22 cellular contexts compared by ENCODE assay signal in genomic region chr5:157336423-157336744, GRCh38.
A peak's percentile ranks its signal among the peaks of the same experiment; 100 is the strongest.
DNase-seq lines count a peak whose midpoint lies in the region; ATAC-seq and TF ChIP-seq lines count a peak whose summit lies in the region.
"Had no signal": no experiment of that assay in that cellular context is flagged by ENCODE, and none has a peak within 500 bp of the region (broad histone marks: within the 10 kb centered on the region; RNA-seq: fewer than 3 reads in every experiment).

No MANE protein-coding gene starts in this region.

- H3K9me3 ChIP-seq in right lobe of liver (no peaks in the 10 kb centered on the region), skeletal muscle satellite cell (replicated peaks; ENCODE audit: low read length) (no peaks in the 10 kb centered on the region), body of pancreas (no peaks in the 10 kb centered on the region)
- H3K9me3 ChIP-seq: A549, pancreas, upper lobe of left lung had no signal

- peaks cover 12% of the 10 kb centered on the region for H3K4me1 Mint-ChIP-seq in activated naive CD4-positive, alpha-beta T cell treated with anti-CD3 and anti-CD28 coated beads for 36 hours (ENCODE audit: low read depth)

- H3K27ac ChIP-seq in right lobe of liver (no peak overlapping the region), body of pancreas (no peak overlapping the region)
- H3K27ac ChIP-seq: A549, pancreas, SK-N-MC, upper lobe of left lung had no signal

- no peak overlapping the region for H3K4me3 ChIP-seq in right lobe of liver
- H3K4me3 ChIP-seq in skeletal muscle satellite cell (ENCODE audit: low read length), result no peak overlapping the region
- no peak overlapping the region for H3K4me3 ChIP-seq in body of pancreas
- H3K4me3 ChIP-seq: A549, pancreas, SK-N-MC, upper lobe of left lung had no signal

- intact Hi-C loops in activated naive CD4-positive, alpha-beta T cell treated with anti-CD3 and anti-CD28 coated beads for 36 hours (cut with micrococcal nuclease), result no loop called here
- intact Hi-C loops in right lobe of liver (cut with DNase I), result no loop called here
- intact Hi-C loops in body of pancreas (cut with DNase I), result no loop called here

- H3K27me3 ChIP-seq in right lobe of liver (no peaks in the 10 kb centered on the region), skeletal muscle satellite cell (ENCODE audit: control insufficient read depth, insufficient read depth, low read length) (no peaks in the 10 kb centered on the region), body of pancreas (no peaks in the 10 kb centered on the region)
- H3K27me3 ChIP-seq: pancreas, upper lobe of left lung had no signal

- no peak for TF ChIP-seq POLR2A in right lobe of liver (IDR thresholded peaks at IDR 0.05)
- TF ChIP-seq POLR2A in body of pancreas (IDR thresholded peaks at IDR 0.05), result no peak

- H3K4me3 Mint-ChIP-seq in activated naive CD4-positive, alpha-beta T cell treated with anti-CD3 and anti-CD28 coated beads for 36 hours, result no peak overlapping the region
- H3K4me3 Mint-ChIP-seq: activated naive CD8-positive, alpha-beta T cell treated with anti-CD3 and anti-CD28 coated beads, Interleukin-2, amount 10 ng/mL, durations not matched to agents 7 days and 5 days; T-helper 17 cell had no signal

- 70% methylated on average over 2 of the region's 3 CpGs for WGBS in right lobe of liver (ENCODE audit: insufficient coverage, low coverage, low lambda C conversion rate, missing lambda C conversion rate)
- 67 to 69% methylated on average over 3 of the region's 3 CpGs for WGBS in body of pancreas, 2 donors

- H3K27me3 Mint-ChIP-seq in activated naive CD4-positive, alpha-beta T cell treated with anti-CD3 and anti-CD28 coated beads for 36 hours (ENCODE audit: low read depth), result no peaks in the 10 kb centered on the region
- H3K27me3 Mint-ChIP-seq: activated naive CD8-positive, alpha-beta T cell treated with anti-CD3 and anti-CD28 coated beads, Interleukin-2, amount 10 ng/mL, durations not matched to agents 7 days and 5 days; naive thymus-derived CD8-positive, alpha-beta T cell; T-helper 17 cell had no signal

- H3K9ac ChIP-seq in skeletal muscle satellite cell (ENCODE audit: low read depth, low read length), result no peak overlapping the region

- peak overlapping the region; percentile 23 for H3K4me2 ChIP-seq in skeletal muscle satellite cell (ENCODE audit: low read length)
- H3K4me2 ChIP-seq: A549 had no signal

- DNase-seq in activated naive CD4-positive, alpha-beta T cell treated with anti-CD3 and anti-CD28 coated beads for 36 hours, result no peak
- DNase-seq in activated naive CD4-positive, alpha-beta T cell (lab: John Stamatoyannopoulos, UW), result no peak
- DNase-seq in NCI-H69 (lab: John Stamatoyannopoulos, UW) (peak; percentile 46), right lobe of liver (no peak), cerebellar cortex (ENCODE audit: low spot score) (no peak), body of pancreas (no peak)
- DNase-seq: activated CD4-positive, alpha-beta T cell treated with anti-CD3 and anti-CD28 coated beads for 48 hours; activated naive CD8-positive, alpha-beta T cell treated with anti-CD3 and anti-CD28 coated beads, Interleukin-2, amount 10 ng/mL, durations not matched to agents 7 days and 5 days; cerebellar nuclear complex; DMS153; GOT3; KG1; naive thymus-derived CD8-positive, alpha-beta T cell; NCI-H1436 treated with DMSO at 0.1 percent for 48 hours; NCI-H524 treated with DMSO at 0.1 percent for 48 hours; pancreas; T-helper 17 cell; upper lobe of left lung had no signal

- H3K36me3 ChIP-seq in right lobe of liver (peaks cover 0 to 10% (median 4%) of the 10 kb centered on the region in 4 donors), skeletal muscle satellite cell (ENCODE audit: insufficient read depth, low read length) (no peaks in the 10 kb centered on the region), body of pancreas (replicated peaks in 1 of 2; ENCODE audit: insufficient read depth in 1 of 2, low read depth in 2 of 2) (no peaks in the 10 kb centered on the region)
- H3K36me3 ChIP-seq: pancreas had no signal

- CTCF ChIA-PET in activated naive CD4-positive, alpha-beta T cell treated with anti-CD3 and anti-CD28 coated beads for 36 hours (lab: Charles Lee), result interaction anchor here (1.0 to 3.5 kb wide), 5 partner anchors 8 to 204 kb away, joined by 3 to 26 read pairs (median 6); no protein-coding TSS in a partner anchor

- peaks cover 0 to 7% (median 0%) of the 10 kb centered on the region in 4 donors for H3K4me1 ChIP-seq in right lobe of liver
- H3K4me1 ChIP-seq in skeletal muscle satellite cell (ENCODE audit: control insufficient read depth, insufficient read depth, low read length), result peaks cover 16% of the 10 kb centered on the region
- no peaks in the 10 kb centered on the region for H3K4me1 ChIP-seq in body of pancreas
- H3K4me1 ChIP-seq: A549, pancreas, upper lobe of left lung had no signal

- no peaks in the 10 kb centered on the region for H3K9me3 Mint-ChIP-seq in activated naive CD4-positive, alpha-beta T cell treated with anti-CD3 and anti-CD28 coated beads for 36 hours
- H3K9me3 Mint-ChIP-seq: activated naive CD8-positive, alpha-beta T cell treated with anti-CD3 and anti-CD28 coated beads, Interleukin-2, amount 10 ng/mL, durations not matched to agents 7 days and 5 days; naive thymus-derived CD8-positive, alpha-beta T cell had no signal

- peak overlapping the region; percentile 53 for H3K27ac Mint-ChIP-seq in activated naive CD4-positive, alpha-beta T cell treated with anti-CD3 and anti-CD28 coated beads for 36 hours
- H3K27ac Mint-ChIP-seq: activated naive CD8-positive, alpha-beta T cell treated with anti-CD3 and anti-CD28 coated beads, Interleukin-2, amount 10 ng/mL, durations not matched to agents 7 days and 5 days had no signal

- TF ChIP-seq CTCF in right lobe of liver (IDR thresholded peaks at IDR 0.05), result no peak
- no peak for TF ChIP-seq CTCF in body of pancreas (IDR thresholded peaks at IDR 0.05)

- peaks cover 55% of the 10 kb centered on the region for H3K36me3 Mint-ChIP-seq in activated naive CD4-positive, alpha-beta T cell treated with anti-CD3 and anti-CD28 coated beads for 36 hours (ENCODE audit: low read depth)

- ATAC-seq in right lobe of liver, result peak; percentile 34 to 68 (median 46)
- ATAC-seq in GM21528 (IDR thresholded peaks at IDR 0.05; ENCODE audit: low FRiP score, unreplicated experiment), result no peak
- no peak for ATAC-seq in body of pancreas
- ATAC-seq: A549; naive thymus-derived CD8-positive, alpha-beta T cell; pancreas; T-helper 17 cell had no signal

Comparison
In these comparisons a context has a peak if more than half of its experiments do, and no peak if none do; other contexts are left out.
1. ATAC-seq: peak in right lobe of liver (4 of 4); none in GM21528 (single experiment) and body of pancreas (single experiment).